ENCODE assay signal across 8 cellular contexts in the genomic region with DNA sequence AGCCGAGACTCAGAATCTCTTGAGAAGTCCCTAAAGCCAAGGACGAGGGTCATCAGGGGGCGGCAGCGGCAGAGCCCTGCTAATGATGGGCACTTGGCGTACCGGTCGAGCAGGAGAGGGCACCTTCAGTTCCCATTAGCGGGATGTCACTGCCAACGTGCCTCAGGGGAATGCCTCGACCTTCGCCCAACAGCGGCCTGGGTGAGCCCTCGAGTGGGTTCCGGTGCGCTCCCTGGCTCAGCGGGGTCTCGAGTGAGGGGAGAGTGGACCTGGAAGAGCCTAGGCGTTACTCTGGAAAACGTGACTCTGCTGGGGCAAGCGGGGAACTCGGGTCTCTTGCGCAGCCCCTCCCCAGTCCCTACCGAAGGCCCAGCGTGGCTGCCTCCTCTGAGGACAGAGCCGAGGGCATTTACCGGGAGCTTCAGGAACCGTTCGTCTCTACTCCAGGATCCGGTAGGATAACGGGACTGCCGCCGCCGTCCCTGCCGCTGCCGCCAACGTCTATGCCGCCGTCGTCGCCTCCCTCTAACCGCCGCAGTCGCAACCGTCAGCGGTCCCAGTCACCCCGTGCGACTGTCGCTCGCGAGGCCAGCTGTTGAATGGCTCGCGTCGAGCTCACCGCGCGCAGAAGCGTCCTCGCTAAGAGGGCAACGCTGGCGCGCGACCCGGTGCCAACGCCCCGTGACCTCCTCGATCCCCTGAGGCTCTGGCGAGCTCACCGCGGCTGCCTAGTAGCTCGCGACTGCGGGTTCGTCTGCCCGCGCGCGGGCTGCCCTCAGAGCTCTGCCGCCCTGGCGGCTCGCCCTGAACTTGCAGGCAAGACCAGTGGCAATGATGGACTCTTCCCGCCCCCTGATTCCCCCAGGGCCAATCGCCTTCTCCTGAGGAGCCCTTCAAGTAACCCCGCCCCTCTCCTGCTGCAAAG. TPM values are rescaled to one million over a fixed set of nuclear protein-coding genes. Genes with fewer than 3 reads are reported as not detected.
DNase-seq lines count a peak whose midpoint lies in the region; ATAC-seq, FAIRE-seq and TF ChIP-seq lines count a peak whose summit lies in the region.

No MANE protein-coding gene starts in this region.

- DNase-seq in NCI-H2227 (lab: John Stamatoyannopoulos, UW; ENCODE audit: unreplicated experiment) (peak; percentile 76), cardiac muscle cell (ENCODE audit: low read depth in 1 of 2, low spot score in 1 of 2) (peak; percentile 29 to 71), small intestine (peak; percentile 65), NCI-H526 (lab: John Stamatoyannopoulos, UW) (no peak), GM10266 (ENCODE audit: extremely low spot score) (no peak), A172 (ENCODE audit: low spot score) (no peak)
- DNase-seq in activated gamma-delta T cell treated with anti-CD3 and anti-CD28 coated beads, Interleukin-2, amount 50 U/mL, for 16 hours (ENCODE audit: low read depth), result peak; percentile 8

- peaks cover 18% of the 10 kb centered on the region for H3K27me3 ChIP-seq in cardiac muscle cell
- no peaks in the 10 kb centered on the region for H3K27me3 ChIP-seq in small intestine (ENCODE audit: control insufficient read depth in 2 of 2, insufficient read depth in 2 of 2, low read length in 2 of 2)

- no peaks in the 10 kb centered on the region for H3K4me1 ChIP-seq in cardiac muscle cell (ENCODE audit: low read depth)
- no peaks in the 10 kb centered on the region for H3K4me1 ChIP-seq in small intestine (ENCODE audit: control insufficient read depth in 2 of 2, insufficient read depth in 1 of 2, low read depth in 1 of 2, low read length in 1 of 2)

- WGBS in small intestine, 3 donors, result 22 to 54% (median 44%) methylated on average over 34 to 83 of the region's 83 CpGs

- H3K9me3 ChIP-seq in cardiac muscle cell (ENCODE audit: low read depth) (no peaks in the 10 kb centered on the region), small intestine (ENCODE audit: control insufficient read depth, low read depth) (no peaks in the 10 kb centered on the region)

- H3K4me3 ChIP-seq in cardiac muscle cell, result no peak overlapping the region
- H3K4me3 ChIP-seq in small intestine (ENCODE audit: low read depth in 1 of 2, low read length in 2 of 2), result no peak overlapping the region

- FAIRE-seq in small intestine (lab: Jason Lieb, UNC), result no peak

- no peak for ATAC-seq in HG02678 (IDR thresholded peaks at IDR 0.05; ENCODE audit: unreplicated experiment)

- H3K36me3 ChIP-seq in cardiac muscle cell (no peaks in the 10 kb centered on the region), small intestine (ENCODE audit: control insufficient read depth in 2 of 2, insufficient read depth in 2 of 2, low read length in 2 of 2) (no peaks in the 10 kb centered on the region)

- H3K27ac ChIP-seq in cardiac muscle cell (no peak overlapping the region), small intestine (ENCODE audit: low read depth in 1 of 2, low read length in 1 of 2) (no peak overlapping the region)

- peak; percentile 36 for TF ChIP-seq CTCF in cardiac muscle cell (IDR thresholded peaks at IDR 0.05; ENCODE audit: low read depth, low read length)
- no peak for TF ChIP-seq CTCF in GM10266 (IDR thresholded peaks at IDR 0.05; ENCODE audit: control insufficient read depth, insufficient read depth, low read depth, missing control alignments)

RNA-seq across cellular contexts. Expression of a gene that starts 37.1 kb away (rescaled TPM):
- 156 and 171 TPM in 2 replicates for total RNA-seq in cardiac muscle cell
- polyA plus RNA-seq in cardiac muscle cell, result 121 and 147 TPM in 2 replicates
- polyA plus RNA-seq in small intestine, result 100 to 1,000 TPM in 2 of 3 donors, 10 to 100 TPM in 1; 97.0 to 115 (median 103) TPM
- total RNA-seq in A172 (2014; rRNA removed; shearing (Covaris generic)), result 79.5 and 85.1 TPM in 2 replicates

Comparison
In these comparisons a context has a peak if more than half of its experiments do, and no peak if none do; other contexts are left out.
1. DNase-seq: peak in NCI-H2227 (single experiment), activated gamma-delta T cell treated with anti-CD3 and anti-CD28 coated beads, Interleukin-2, amount 50 U/mL, for 16 hours (single experiment), cardiac muscle cell (2 of 2) and small intestine (single experiment); none in NCI-H526 (0 of 2), GM10266 (single experiment) and A172 (single experiment).